Comparison of ENCODE assay signal across 9 cellular contexts in the genomic region with DNA sequence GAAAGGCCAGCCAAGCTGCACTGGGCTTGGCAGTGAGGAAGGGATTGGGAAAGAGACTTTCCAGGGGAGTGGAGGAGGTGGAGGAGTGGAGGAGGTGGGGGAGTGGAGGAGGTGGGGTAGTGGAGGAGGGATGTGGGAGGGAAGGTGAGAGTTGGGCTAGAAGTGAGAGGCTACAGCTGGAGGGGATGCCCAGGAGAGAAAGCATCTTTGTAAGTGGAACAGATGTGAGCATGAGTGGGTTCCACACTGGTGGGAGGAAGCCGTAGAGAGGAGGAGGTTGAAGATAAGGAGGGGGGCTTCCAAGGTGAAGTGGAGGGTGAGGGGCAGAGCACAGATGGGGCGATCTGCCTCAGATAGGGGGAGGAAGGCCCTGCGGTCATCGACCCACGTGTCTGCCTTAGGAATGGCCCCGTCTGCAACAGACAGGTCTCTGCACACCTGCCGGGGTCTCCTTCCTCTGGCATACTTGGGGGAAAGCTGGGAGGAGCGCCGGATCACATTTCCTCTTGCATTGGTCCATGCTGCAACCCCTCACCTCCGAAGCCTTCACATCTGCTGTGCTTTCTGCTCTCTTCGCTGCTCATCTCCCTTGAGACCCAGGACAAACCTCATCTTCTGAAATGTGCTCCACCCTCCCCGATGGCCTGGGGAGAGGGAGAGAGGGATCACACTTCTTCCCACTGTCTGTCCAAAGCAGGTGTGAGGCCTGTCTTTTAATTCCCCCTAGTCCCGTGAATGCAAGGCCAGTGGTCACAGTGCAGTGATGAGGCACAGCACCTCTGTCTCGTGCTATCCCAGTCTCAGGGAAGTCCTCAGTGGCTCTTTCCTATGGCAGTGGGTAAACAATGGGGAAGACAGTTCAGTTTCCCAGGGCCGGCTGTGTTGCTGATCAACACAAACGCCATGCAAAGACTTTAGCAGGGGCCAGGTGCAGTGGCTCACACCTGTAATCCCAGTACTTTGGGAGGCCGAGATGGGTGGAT. TPM values are rescaled to one million over a fixed set of nuclear protein-coding genes. Genes with fewer than 3 reads are reported as not detected.
DNase-seq lines count a peak whose midpoint lies in the region; ATAC-seq and TF ChIP-seq lines count a peak whose summit lies in the region.
"Had no signal": no experiment of that assay in that cellular context is flagged by ENCODE, and none has a peak within 500 bp of the region (broad histone marks: within the 10 kb centered on the region; RNA-seq: fewer than 3 reads in every experiment).

No MANE protein-coding gene starts in this region.

- in situ Hi-C loops in GM23248 (cut with MboI): loop anchor here (25.0 kb wide), 1 partner anchor 288 kb away; no protein-coding TSS in a partner anchor

- H3K4me3 ChIP-seq in RWPE2 (ENCODE audit: severe bottlenecking): no peak overlapping the region
- H3K4me3 ChIP-seq in GM23248: no peak overlapping the region

- H3K4me2 ChIP-seq in GM23248 (ENCODE audit: unreplicated experiment): no peak overlapping the region

- peaks cover 17% of the 10 kb centered on the region for H3F3A ChIP-seq in GM23248 (ENCODE audit: insufficient read depth)

- TF ChIP-seq CTCF in RWPE2 (IDR thresholded peaks at IDR 0.05; ENCODE audit: poor library complexity, severe bottlenecking): no peak

- H3K4me1 ChIP-seq in RWPE2 (ENCODE audit: insufficient read depth, poor library complexity, severe bottlenecking) (peaks cover 20% of the 10 kb centered on the region), GM23248 (ENCODE audit: insufficient read depth) (peaks cover 21% of the 10 kb centered on the region)

- H3K27me3 ChIP-seq in RWPE2 (ENCODE audit: insufficient read depth, poor library complexity, severe bottlenecking) (no peaks in the 10 kb centered on the region), GM23248 (replicated peaks; ENCODE audit: insufficient read depth) (no peaks in the 10 kb centered on the region)

- no peak for ATAC-seq in RWPE2 (ENCODE audit: low read depth)
- ATAC-seq in GM21619 (IDR thresholded peaks at IDR 0.05; ENCODE audit: unreplicated experiment): no peak

- DNase-seq in 8988T (peak; percentile 40), D341Med (ENCODE audit: low spot score) (peak; percentile 65), RWPE2 (ENCODE audit: low spot score) (peak; percentile 75), hepatic stellate cell (ENCODE audit: low spot score) (peak; percentile 74), GM23248 (no peak), midbrain (lab: John Stamatoyannopoulos, UW) (no peak)
- DNase-seq in activated CD8-positive, alpha-beta memory T cell treated with anti-CD3 and anti-CD28 coated beads, Interleukin-2, amount 50 U/mL, for 4 hours: no peak
- DNase-seq: activated naive CD4-positive, alpha-beta T cell treated with anti-CD3 and anti-CD28 coated beads for 36 hours had no signal

- 81 to 85% methylated on average over 10 to 17 of the region's 17 CpGs for WGBS in GM23248 (ENCODE audit: low coverage in 1 of 2, low lambda C conversion rate in 2 of 2, missing lambda C conversion rate in 2 of 2), 2 experiments

- no peaks in the 10 kb centered on the region for H3K36me3 ChIP-seq in RWPE2 (ENCODE audit: low read depth)
- H3K36me3 ChIP-seq in GM23248 (ENCODE audit: low read depth): no peaks in the 10 kb centered on the region

- H3K27ac ChIP-seq in RWPE2 (ENCODE audit: poor library complexity, severe bottlenecking): no peak overlapping the region
- H3K27ac ChIP-seq in GM23248: no peak overlapping the region

- H4K20me1 ChIP-seq in GM23248 (ENCODE audit: insufficient read depth): no peaks in the 10 kb centered on the region

- no peaks in the 10 kb centered on the region for H3K9me2 ChIP-seq in GM23248 (ENCODE audit: insufficient read depth)

- no peaks in the 10 kb centered on the region for H3K79me2 ChIP-seq in GM23248 (ENCODE audit: insufficient read depth)

- no peak overlapping the region for H2AFZ ChIP-seq in GM23248

- H3K9me3 ChIP-seq in RWPE2 (ENCODE audit: severe bottlenecking) (no peaks in the 10 kb centered on the region), GM23248 (ENCODE audit: low read depth) (no peaks in the 10 kb centered on the region)

- H3K9ac ChIP-seq in GM23248: no peak overlapping the region

RNA-seq across cellular contexts. Expression of gene SNX9, which starts 48.6 kb away (rescaled TPM):
- total RNA-seq in GM23248 (2014; rRNA removed; shearing (Covaris generic)): 77.8 and 89.6 TPM in 2 replicates
- 76.5 and 80.4 TPM in 2 replicates for polyA plus RNA-seq in GM23248 (2016; fragmentation: Nextera tagmentation; extraction: Ambion mirVana)

Comparison
In these comparisons a context has a peak if more than half of its experiments do, and no peak if none do; other contexts are left out.
1. DNase-seq: peak in 8988T (single experiment), D341Med (single experiment), RWPE2 (single experiment) and hepatic stellate cell (single experiment); none in GM23248 (single experiment), activated CD8-positive, alpha-beta memory T cell treated with anti-CD3 and anti-CD28 coated beads, Interleukin-2, amount 50 U/mL, for 4 hours (single experiment) and midbrain (single experiment).